In genomic region chr5:11888221-11888620, GRCh38 we compare ENCODE assay signal across 19 cellular contexts. TPM values are rescaled to one million over a fixed set of nuclear protein-coding genes. Genes with fewer than 3 reads are reported as not detected.
DNase-seq lines count a peak whose midpoint lies in the region; ATAC-seq and TF ChIP-seq lines count a peak whose summit lies in the region.
"Had no signal": no experiment of that assay in that cellular context is flagged by ENCODE, and none has a peak within 500 bp of the region (broad histone marks: within the 10 kb centered on the region; RNA-seq: fewer than 3 reads in every experiment).

No MANE protein-coding gene starts in this region.

- peak; percentile 13 for DNase-seq in NCI-H82 (lab: John Stamatoyannopoulos, UW)
- DNase-seq in NCI-H82 treated with DMSO at 0.1 percent for 48 hours (lab: John Stamatoyannopoulos, UW; ENCODE audit: unreplicated experiment) = no peak
- peak; percentile 68 for DNase-seq in astrocyte of the hippocampus (ENCODE audit: low read depth, low spot score)
- DNase-seq in retinal pigment epithelial cell (ENCODE audit: low read depth) = peak; percentile 88
- no peak for DNase-seq in progenitor cell of endocrine pancreas (ENCODE audit: low spot score, unreplicated experiment)
- DNase-seq: AML-193; Caco-2; Calu3; CD4-positive, alpha-beta T cell; CD8-positive, alpha-beta T cell; DMS79 treated with DMSO at 0.1 percent for 48 hours; GDM1 had no signal

- H3K27ac Mint-ChIP-seq in progenitor cell of endocrine pancreas = no peak overlapping the region
- H3K27ac Mint-ChIP-seq: B cell; CD4-positive, alpha-beta T cell; CD8-positive, alpha-beta T cell had no signal

- peaks cover 3% of the 10 kb centered on the region for H3K4me1 Mint-ChIP-seq in progenitor cell of endocrine pancreas (ENCODE audit: low read depth)
- H3K4me1 Mint-ChIP-seq: B cell had no signal

- no peak overlapping the region for H3K4me3 ChIP-seq in retinal pigment epithelial cell (ENCODE audit: low read length)
- H3K4me3 ChIP-seq: A549; BLaER1 treated with 17β-estradiol and CSF1 and Interleukin-3, amounts not matched to agents 10 nM and 100 nM; GM12878 had no signal

- peaks cover 16% of the 10 kb centered on the region for H3K36me3 Mint-ChIP-seq in progenitor cell of endocrine pancreas (ENCODE audit: insufficient read depth)
- H3K36me3 Mint-ChIP-seq: CD8-positive, alpha-beta T cell had no signal

- no peaks in the 10 kb centered on the region for H3K27me3 Mint-ChIP-seq in progenitor cell of endocrine pancreas
- H3K27me3 Mint-ChIP-seq: B cell; CD4-positive, alpha-beta T cell had no signal

- no peak for ATAC-seq in GM21576 (IDR thresholded peaks at IDR 0.05; ENCODE audit: unreplicated experiment)
- ATAC-seq: A549; CD8-positive, alpha-beta T cell; GM12878 had no signal

- TF ChIP-seq CTCF in retinal pigment epithelial cell (conservative IDR thresholded peaks at IDR 0.05; ENCODE audit: low read depth, low read length) (no peak), progenitor cell of endocrine pancreas (IDR thresholded peaks at IDR 0.05; ENCODE audit: unreplicated experiment) (no peak)

- H3K4me3 Mint-ChIP-seq in progenitor cell of endocrine pancreas (ENCODE audit: low read depth) = no peak overlapping the region
- H3K4me3 Mint-ChIP-seq: B cell; CD4-positive, alpha-beta T cell; CD8-positive, alpha-beta T cell had no signal

- peaks cover 23% of the 10 kb centered on the region for H3K9me3 Mint-ChIP-seq in progenitor cell of endocrine pancreas (ENCODE audit: low read depth)

RNA-seq across cellular contexts. Expression of gene CTNND2, which starts 16.0 kb away (rescaled TPM):
- 143 and 163 TPM in 2 replicates for total RNA-seq in progenitor cell of endocrine pancreas
- total RNA-seq: A172; B cell; CD8-positive, alpha-beta T cell; G401; GM12878 had no signal

Comparison
In these comparisons a context has a peak if more than half of its experiments do, and no peak if none do; other contexts are left out.
1. DNase-seq: peak in NCI-H82 (single experiment), astrocyte of the hippocampus (single experiment) and retinal pigment epithelial cell (single experiment); none in NCI-H82 treated with DMSO at 0.1 percent for 48 hours (single experiment) and progenitor cell of endocrine pancreas (single experiment).